Comparison of ENCODE assay signal across 22 cellular contexts in the genomic region with DNA sequence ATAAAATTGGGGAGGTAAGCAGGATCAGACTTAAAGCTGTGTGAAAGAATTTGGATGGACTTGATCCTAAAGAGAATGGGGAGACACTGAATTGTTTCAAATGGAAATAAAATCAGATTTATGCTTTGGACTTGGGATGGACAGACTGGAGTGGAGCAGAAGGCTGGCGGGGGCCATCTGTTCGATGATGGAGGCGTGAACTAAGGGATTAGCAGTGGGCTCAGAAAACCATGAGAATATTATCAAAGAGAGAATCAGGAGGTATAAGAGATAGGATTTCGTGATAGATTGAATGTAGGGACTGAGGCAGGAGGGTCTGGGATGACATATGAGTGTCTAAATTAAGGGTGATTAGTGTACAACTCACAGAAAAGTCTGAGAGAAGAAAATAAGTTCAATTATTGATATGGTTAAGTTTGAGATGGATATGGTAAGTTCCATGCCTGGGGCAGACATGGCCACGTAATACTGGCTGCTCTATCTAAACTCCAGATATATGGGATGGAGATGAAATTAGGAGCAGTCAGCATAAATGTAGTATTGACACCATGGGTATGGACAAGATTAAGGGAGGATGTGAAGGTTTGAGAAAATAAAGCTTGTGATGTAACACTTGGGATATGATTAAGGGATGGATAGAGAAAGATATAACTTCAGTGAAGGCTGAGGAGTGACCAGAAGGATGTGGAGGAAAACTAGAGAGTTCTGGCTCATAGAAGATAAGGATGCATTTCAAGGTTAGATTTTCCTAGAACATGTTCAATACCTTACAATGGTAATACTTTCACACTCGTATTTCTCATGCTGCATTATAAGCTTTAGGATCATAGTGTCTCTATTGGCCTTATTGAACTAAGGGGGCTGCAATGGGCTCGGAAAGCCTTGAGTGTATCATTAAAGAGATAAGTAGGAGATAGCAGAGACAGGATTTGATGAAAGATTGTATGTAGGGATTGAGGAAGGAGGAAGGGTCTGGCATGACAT. TPM values are rescaled to one million over a fixed set of nuclear protein-coding genes. Genes with fewer than 3 reads are reported as not detected.
A peak's percentile ranks its signal among the peaks of the same experiment; 100 is the strongest.
DNase-seq lines count a peak whose midpoint lies in the region; ATAC-seq, FAIRE-seq and TF ChIP-seq lines count a peak whose summit lies in the region.
"Had no signal": no experiment of that assay in that cellular context is flagged by ENCODE, and none has a peak within 500 bp of the region (broad histone marks: within the 10 kb centered on the region; RNA-seq: fewer than 3 reads in every experiment).

No MANE protein-coding gene starts in this region.

- no peaks in the 10 kb centered on the region for H3K4me1 ChIP-seq in HepG2 (ENCODE audit: insufficient read depth, low read length)
- H3K4me1 ChIP-seq in right lobe of liver: no peaks in the 10 kb centered on the region

- no peak for TF ChIP-seq POLR2A in HepG2 (IDR thresholded peaks at IDR 0.05; ENCODE audit: insufficient read depth in 1 of 2, low read depth in 2 of 2, low read length in 2 of 2)
- TF ChIP-seq POLR2A in right lobe of liver (IDR thresholded peaks at IDR 0.05): no peak

- BruUV-seq in HepG2 (replicated peaks; lab: Mats Ljungman, UMichigan): no TSS peak

- H2AFZ ChIP-seq in HepG2 (ENCODE audit: low read length): no peak overlapping the region

- no peak overlapping the region for H3K27ac ChIP-seq in HepG2 (ENCODE audit: extremely low read length, insufficient read depth, low read length)
- H3K27ac ChIP-seq in right lobe of liver: no peak overlapping the region
- H3K27ac ChIP-seq in WERI-Rb-1: peak overlapping the region; percentile 40
- H3K27ac ChIP-seq: BLaER1 treated with 17β-estradiol and CSF1 and Interleukin-3, amounts not matched to agents 10 nM and 100 nM; heart left ventricle; HL-60; thoracic aorta had no signal

- intact Hi-C loops in HepG2 (cut with micrococcal nuclease; ENCODE audit: unreplicated experiment): no loop called here
- intact Hi-C loops in right lobe of liver (cut with DNase I): no loop called here

- no peaks in the 10 kb centered on the region for H4K20me1 ChIP-seq in HepG2 (ENCODE audit: insufficient read depth, low read length)

- H3K36me3 Mint-ChIP-seq in stimulated activated effector memory CD8-positive, alpha-beta T cell treated with anti-CD3 and anti-CD28 coated beads, Interleukin-12 subunit alpha, Interleukin-12 subunit beta, amount 100 ng/mL, for 72 hours: peaks cover 100% of the 10 kb centered on the region

- in situ Hi-C loops in HepG2 (cut with HindIII; ENCODE audit: extremely low pct_ligation_motif_present, low pct_unique_long_range_greater_than_20kb): no loop called here

- no peak overlapping the region for H3K4me3 Mint-ChIP-seq in stimulated activated effector memory CD8-positive, alpha-beta T cell treated with anti-CD3 and anti-CD28 coated beads, Interleukin-12 subunit alpha, Interleukin-12 subunit beta, amount 100 ng/mL, for 72 hours
- H3K4me3 Mint-ChIP-seq: activated CD4-positive, alpha-beta T cell treated with anti-CD3 and anti-CD28 coated beads, Interleukin-2, amount 10 ng/mL, durations not matched to agents 7 days and 5 days; dendritic cell treated with granulocyte-macrophage colony-stimulating factor and Interleukin-4, amounts not matched to agents 40 ng/mL and 50 ng/mL, for 4 days; nephron; T-cell had no signal

- 95% methylated on average over 7 of the region's 7 CpGs for WGBS in HepG2 (ENCODE audit: low lambda C conversion rate)
- WGBS in right lobe of liver (ENCODE audit: insufficient coverage, low coverage, low lambda C conversion rate, missing lambda C conversion rate): 91% methylated on average over 5 of the region's 7 CpGs

- ATAC-seq in HepG2 (no peak), right lobe of liver (no peak)
- ATAC-seq in stimulated activated effector memory CD8-positive, alpha-beta T cell treated with anti-CD3 and anti-CD28 coated beads, Interleukin-12 subunit alpha, Interleukin-12 subunit beta, amount 100 ng/mL, for 72 hours: no peak
- ATAC-seq: heart left ventricle, left lobe of liver, sciatic nerve, T-cell had no signal

- H3K36me3 ChIP-seq in HepG2 (replicated peaks in 1 of 2; ENCODE audit: control insufficient read depth in 1 of 2, insufficient read depth in 2 of 2, low read length in 2 of 2) (peaks cover 32 to 41% of the 10 kb centered on the region in 2 experiments; a peak in 4 of 5 replicates), right lobe of liver (peaks cover 0 to 37% (median 0%) of the 10 kb centered on the region in 4 donors), WERI-Rb-1 (peaks cover 52% of the 10 kb centered on the region)

- peak overlapping the region; percentile 5 for H3K27ac Mint-ChIP-seq in stimulated activated effector memory CD8-positive, alpha-beta T cell treated with anti-CD3 and anti-CD28 coated beads, Interleukin-12 subunit alpha, Interleukin-12 subunit beta, amount 100 ng/mL, for 72 hours
- H3K27ac Mint-ChIP-seq: activated CD4-positive, alpha-beta T cell treated with anti-CD3 and anti-CD28 coated beads, Interleukin-2, amount 10 ng/mL, durations not matched to agents 7 days and 5 days; dendritic cell treated with granulocyte-macrophage colony-stimulating factor and Interleukin-4, amounts not matched to agents 40 ng/mL and 50 ng/mL, for 4 days; nephron had no signal

- POLR2A ChIA-PET in HepG2 (lab: Yijun Ruan, JAX): interaction anchor here (0.8 to 2.9 kb wide), 6 partner anchors 8 to 63 kb away, joined by 3 to 23 read pairs (median 6); partner anchors contain the start of genes CHMP4A, EMC9, PSME2 and RNF31

- H3K4me3 ChIP-seq in HepG2 (replicated peaks in 1 of 3; ENCODE audit: insufficient read depth in 1 of 3, low read depth in 2 of 3, low read length in 3 of 3): no peak overlapping the region
- no peak overlapping the region for H3K4me3 ChIP-seq in right lobe of liver
- H3K4me3 ChIP-seq in WERI-Rb-1 (ENCODE audit: low read depth, low read length): no peak overlapping the region
- H3K4me3 ChIP-seq: BLaER1 treated with 17β-estradiol and CSF1 and Interleukin-3, amounts not matched to agents 10 nM and 100 nM; heart left ventricle; thoracic aorta had no signal

- H3K79me2 ChIP-seq in HepG2 (ENCODE audit: insufficient read depth, low read length): no peaks in the 10 kb centered on the region

- H3K9me3 Mint-ChIP-seq in stimulated activated effector memory CD8-positive, alpha-beta T cell treated with anti-CD3 and anti-CD28 coated beads, Interleukin-12 subunit alpha, Interleukin-12 subunit beta, amount 100 ng/mL, for 72 hours: peaks cover 5% of the 10 kb centered on the region

- no peak for TF ChIP-seq RAD21 in HepG2 (CRISPR knock-in tag; IDR thresholded peaks at IDR 0.05)

- H3K9me3 ChIP-seq in HepG2 (ENCODE audit: low read length): no peaks in the 10 kb centered on the region
- no peaks in the 10 kb centered on the region for H3K9me3 ChIP-seq in right lobe of liver
- H3K9me3 ChIP-seq in WERI-Rb-1 (ENCODE audit: severe bottlenecking): peaks cover 12% of the 10 kb centered on the region
- H3K9me3 ChIP-seq: thoracic aorta had no signal

- H3K9ac ChIP-seq in HepG2 (ENCODE audit: insufficient read depth, low read depth, low read length): no peak overlapping the region
- H3K9ac ChIP-seq: BLaER1 treated with 17β-estradiol and CSF1 and Interleukin-3, amounts not matched to agents 10 nM and 100 nM had no signal

- H3K27me3 ChIP-seq in HepG2 (ENCODE audit: control insufficient read depth in 1 of 2, insufficient read depth in 2 of 2, low read length in 2 of 2) (no peaks in the 10 kb centered on the region), right lobe of liver (no peaks in the 10 kb centered on the region), WERI-Rb-1 (ENCODE audit: insufficient read depth, low read depth, severe bottlenecking) (no peaks in the 10 kb centered on the region)
- H3K27me3 ChIP-seq: BLaER1 treated with 17β-estradiol and CSF1 and Interleukin-3, amounts not matched to agents 10 nM and 100 nM; heart left ventricle had no signal

- DNase-seq in HepG2 (ENCODE audit: low spot score) (no peak), right lobe of liver (no peak), WERI-Rb-1 (no peak), NCI-H345 treated with DMSO at 0.1 percent for 48 hours (lab: John Stamatoyannopoulos, UW; ENCODE audit: unreplicated experiment) (no peak), GM10266 (ENCODE audit: extremely low spot score) (no peak)
- DNase-seq in stimulated activated effector memory CD8-positive, alpha-beta T cell treated with anti-CD3 and anti-CD28 coated beads, Interleukin-12 subunit alpha, Interleukin-12 subunit beta, amount 100 ng/mL, for 72 hours (ENCODE audit: low spot score in 2 of 2): no peak
- DNase-seq: ACHN; activated CD4-positive, alpha-beta T cell treated with anti-CD3 and anti-CD28 coated beads, Interleukin-2, amount 10 ng/mL, durations not matched to agents 7 days and 5 days; activated effector memory CD4-positive, alpha-beta T cell treated with Interleukin-2 at 50 U/mL for 16 hours; heart left ventricle; NCI-H146; NCI-H774; OCI-M1; SIG-M5; T-cell had no signal

- TF ChIP-seq CTCF in HepG2 (CRISPR knock-in tag; IDR thresholded peaks at IDR 0.05) (no peak), right lobe of liver (IDR thresholded peaks at IDR 0.05) (no peak), WERI-Rb-1 (IDR thresholded peaks at IDR 0.05; ENCODE audit: low read depth, low read length) (no peak), GM10266 (IDR thresholded peaks at IDR 0.05; ENCODE audit: control insufficient read depth, insufficient read depth, low read depth, missing control alignments) (no peak)

- FAIRE-seq in HepG2 (lab: Jason Lieb, UNC): no peak

- TF ChIP-seq EP300 in HepG2 (IDR thresholded peaks at IDR 0.05; ENCODE audit: low read depth in 2 of 2, low read length in 2 of 2) (no peak), HepG2 (CRISPR knock-in tag; IDR thresholded peaks at IDR 0.05; ENCODE audit: borderline replicate concordance) (no peak)

- no peak overlapping the region for H3K4me2 ChIP-seq in HepG2 (ENCODE audit: low read depth, low read length)
- H3K4me2 ChIP-seq: BLaER1 treated with 17β-estradiol and CSF1 and Interleukin-3, amounts not matched to agents 10 nM and 100 nM had no signal

- H3K4me1 Mint-ChIP-seq in stimulated activated effector memory CD8-positive, alpha-beta T cell treated with anti-CD3 and anti-CD28 coated beads, Interleukin-12 subunit alpha, Interleukin-12 subunit beta, amount 100 ng/mL, for 72 hours: peaks cover 43% of the 10 kb centered on the region
- H3K4me1 Mint-ChIP-seq: nephron had no signal

- CTCF ChIA-PET in HepG2 (lab: Yijun Ruan, JAX; ENCODE audit: low intra/inter-chr PET ratio, low total read pairs): no interaction called here

RNA-seq across cellular contexts. Expression of gene TSSK4, which starts 1.0 kb away (rescaled TPM):
- total RNA-seq in HepG2 (2016; rRNA removed; fragmentation: Illumina TruSeq; extraction: Trizol) (0.44 TPM in 1 of 2 replicates, not detected in the other), right lobe of liver (under 1 TPM in 2 of 6 experiments, not detected in 4; 0.29 TPM)
- not detected in 2 replicates for total RNA-seq in HepG2 (2016; cell fraction: cytosol; rRNA removed; fragmentation: Illumina TruSeq; extraction: Trizol; ENCODE audit: low read depth)
- 0.19 TPM in 1 of 2 replicates, not detected in the other for total RNA-seq in HepG2 (2016; cell fraction: insoluble cytoplasmic fraction; rRNA removed; fragmentation: Illumina TruSeq; extraction: Trizol)
- not detected in 2 replicates for total RNA-seq in HepG2 (2016; cell fraction: membrane; rRNA removed; fragmentation: Illumina TruSeq; extraction: Trizol)
- total RNA-seq in HepG2 (2016; cell fraction: nucleus; rRNA removed; fragmentation: Illumina TruSeq; extraction: Trizol): 0.78 TPM in 1 of 2 replicates, not detected in the other
- polyA plus RNA-seq in HepG2 (2011; rRNA removed): 0.08 and 0.14 TPM in 2 replicates
- 0.04 and 0.10 TPM in 2 replicates for polyA plus RNA-seq in HepG2 (2011; cell fraction: cytosol; rRNA removed)
- polyA plus RNA-seq in HepG2 (2011; cell fraction: nucleus; rRNA removed): 1.0 and 1.1 TPM in 2 replicates
- 3.3 and 4.1 TPM in 2 replicates for polyA plus RNA-seq in HepG2 (2012)
- polyA plus RNA-seq in HepG2 (2016; cell fraction: cytosol; fragmentation: Illumina TruSeq; extraction: Trizol; ENCODE audit: low read depth): 0.21 TPM in 1 of 2 replicates, not detected in the other
- polyA plus RNA-seq in HepG2 (2016; cell fraction: insoluble cytoplasmic fraction; fragmentation: Illumina TruSeq; extraction: Trizol; ENCODE audit: low read depth): not detected in 2 replicates
- 0.26 TPM in 1 of 2 replicates, not detected in the other for polyA plus RNA-seq in HepG2 (2016; cell fraction: membrane; fragmentation: Illumina TruSeq; extraction: Trizol; ENCODE audit: low read depth)
- not detected in 2 replicates for polyA plus RNA-seq in HepG2 (2016; cell fraction: nucleus; fragmentation: Illumina TruSeq; extraction: Trizol; ENCODE audit: insufficient read depth, low read depth)
- polyA minus RNA-seq in HepG2 (2011; rRNA and poly(A)+ RNA removed; ENCODE audit: low replicate concordance): 1.7 and 2.4 TPM in 2 replicates
- not detected in 2 replicates for polyA minus RNA-seq in HepG2 (2011; cell fraction: cytosol; rRNA and poly(A)+ RNA removed)
- 3.2 and 5.0 TPM in 2 replicates for polyA minus RNA-seq in HepG2 (2011; cell fraction: nucleus; rRNA and poly(A)+ RNA removed)
- total RNA-seq: sciatic nerve, thoracic aorta had no signal

RNA-seq across cellular contexts. Expression of gene CHMP4A, which starts 8.8 kb away (rescaled TPM):
- total RNA-seq in HepG2 (2016; rRNA removed; fragmentation: Illumina TruSeq; extraction: Trizol) (113 and 140 TPM in 2 replicates), right lobe of liver (10 to 100 TPM; 11.9 to 28.9 (median 17.1) TPM)
- total RNA-seq in HepG2 (2016; cell fraction: cytosol; rRNA removed; fragmentation: Illumina TruSeq; extraction: Trizol; ENCODE audit: low read depth): 66.3 and 72.6 TPM in 2 replicates
- total RNA-seq in HepG2 (2016; cell fraction: insoluble cytoplasmic fraction; rRNA removed; fragmentation: Illumina TruSeq; extraction: Trizol): 120 and 148 TPM in 2 replicates
- total RNA-seq in HepG2 (2016; cell fraction: membrane; rRNA removed; fragmentation: Illumina TruSeq; extraction: Trizol): 67.1 and 67.8 TPM in 2 replicates
- 52.6 and 66.0 TPM in 2 replicates for total RNA-seq in HepG2 (2016; cell fraction: nucleus; rRNA removed; fragmentation: Illumina TruSeq; extraction: Trizol)
- polyA plus RNA-seq in HepG2 (2011; rRNA removed): 80.8 and 83.6 TPM in 2 replicates
- polyA plus RNA-seq in HepG2 (2011; cell fraction: cytosol; rRNA removed): 85.1 and 105 TPM in 2 replicates
- 42.1 and 63.9 TPM in 2 replicates for polyA plus RNA-seq in HepG2 (2011; cell fraction: nucleus; rRNA removed)
- 78.9 and 98.0 TPM in 2 replicates for polyA plus RNA-seq in HepG2 (2012)
- polyA plus RNA-seq in HepG2 (2016; cell fraction: cytosol; fragmentation: Illumina TruSeq; extraction: Trizol; ENCODE audit: low read depth): 64.7 and 70.4 TPM in 2 replicates
- 255 and 256 TPM in 2 replicates for polyA plus RNA-seq in HepG2 (2016; cell fraction: insoluble cytoplasmic fraction; fragmentation: Illumina TruSeq; extraction: Trizol; ENCODE audit: low read depth)
- 60.9 and 64.0 TPM in 2 replicates for polyA plus RNA-seq in HepG2 (2016; cell fraction: membrane; fragmentation: Illumina TruSeq; extraction: Trizol; ENCODE audit: low read depth)
- 140 and 161 TPM in 2 replicates for polyA plus RNA-seq in HepG2 (2016; cell fraction: nucleus; fragmentation: Illumina TruSeq; extraction: Trizol; ENCODE audit: insufficient read depth, low read depth)
- polyA minus RNA-seq in HepG2 (2011; rRNA and poly(A)+ RNA removed; ENCODE audit: low replicate concordance): 9.7 and 17.0 TPM in 2 replicates
- 7.5 and 11.3 TPM in 2 replicates for polyA minus RNA-seq in HepG2 (2011; cell fraction: cytosol; rRNA and poly(A)+ RNA removed)
- 30.8 and 42.8 TPM in 2 replicates for polyA minus RNA-seq in HepG2 (2011; cell fraction: nucleus; rRNA and poly(A)+ RNA removed)

RNA-seq across cellular contexts. Expression of gene TM9SF1, which starts 9.2 kb away (rescaled TPM):
- total RNA-seq in HepG2 (2016; rRNA removed; fragmentation: Illumina TruSeq; extraction: Trizol): 56.4 and 110 TPM in 2 replicates
- 19.9 and 23.1 TPM in 2 replicates for total RNA-seq in HepG2 (2016; cell fraction: cytosol; rRNA removed; fragmentation: Illumina TruSeq; extraction: Trizol; ENCODE audit: low read depth)
- total RNA-seq in HepG2 (2016; cell fraction: insoluble cytoplasmic fraction; rRNA removed; fragmentation: Illumina TruSeq; extraction: Trizol): 52.8 and 116 TPM in 2 replicates
- total RNA-seq in HepG2 (2016; cell fraction: membrane; rRNA removed; fragmentation: Illumina TruSeq; extraction: Trizol): 50.6 and 55.0 TPM in 2 replicates
- 105 and 124 TPM in 2 replicates for total RNA-seq in HepG2 (2016; cell fraction: nucleus; rRNA removed; fragmentation: Illumina TruSeq; extraction: Trizol)
- polyA plus RNA-seq in HepG2 (2011; rRNA removed): 83.2 and 85.1 TPM in 2 replicates
- polyA plus RNA-seq in HepG2 (2011; cell fraction: cytosol; rRNA removed): 99.8 and 110 TPM in 2 replicates
- polyA plus RNA-seq in HepG2 (2011; cell fraction: nucleus; rRNA removed): 60.5 and 61.2 TPM in 2 replicates
- 37.9 and 82.6 TPM in 2 replicates for polyA plus RNA-seq in HepG2 (2012)
- polyA plus RNA-seq in HepG2 (2016; cell fraction: cytosol; fragmentation: Illumina TruSeq; extraction: Trizol; ENCODE audit: low read depth): 25.1 and 31.5 TPM in 2 replicates
- 44.2 and 50.2 TPM in 2 replicates for polyA plus RNA-seq in HepG2 (2016; cell fraction: insoluble cytoplasmic fraction; fragmentation: Illumina TruSeq; extraction: Trizol; ENCODE audit: low read depth)
- 32.9 and 38.1 TPM in 2 replicates for polyA plus RNA-seq in HepG2 (2016; cell fraction: membrane; fragmentation: Illumina TruSeq; extraction: Trizol; ENCODE audit: low read depth)
- 112 and 131 TPM in 2 replicates for polyA plus RNA-seq in HepG2 (2016; cell fraction: nucleus; fragmentation: Illumina TruSeq; extraction: Trizol; ENCODE audit: insufficient read depth, low read depth)
- 117 and 251 TPM in 2 replicates for polyA minus RNA-seq in HepG2 (2011; rRNA and poly(A)+ RNA removed; ENCODE audit: low replicate concordance)
- polyA minus RNA-seq in HepG2 (2011; cell fraction: cytosol; rRNA and poly(A)+ RNA removed): 36.8 and 39.3 TPM in 2 replicates
- polyA minus RNA-seq in HepG2 (2011; cell fraction: nucleus; rRNA and poly(A)+ RNA removed): 51.2 and 53.7 TPM in 2 replicates
- total RNA-seq in right lobe of liver: 10 to 100 TPM; 32.1 to 49.8 (median 41.2) TPM

RNA-seq across cellular contexts. Expression of gene MDP1, which starts 11.4 kb away (rescaled TPM):
- total RNA-seq in HepG2 (2016; rRNA removed; fragmentation: Illumina TruSeq; extraction: Trizol) (48.7 and 66.0 TPM in 2 replicates), right lobe of liver (1 to 10 TPM; 3.7 to 6.3 (median 4.9) TPM)
- total RNA-seq in HepG2 (2016; cell fraction: cytosol; rRNA removed; fragmentation: Illumina TruSeq; extraction: Trizol; ENCODE audit: low read depth): 27.9 and 34.0 TPM in 2 replicates
- 53.9 and 66.6 TPM in 2 replicates for total RNA-seq in HepG2 (2016; cell fraction: insoluble cytoplasmic fraction; rRNA removed; fragmentation: Illumina TruSeq; extraction: Trizol)
- 41.5 and 42.5 TPM in 2 replicates for total RNA-seq in HepG2 (2016; cell fraction: membrane; rRNA removed; fragmentation: Illumina TruSeq; extraction: Trizol)
- 27.7 and 28.0 TPM in 2 replicates for total RNA-seq in HepG2 (2016; cell fraction: nucleus; rRNA removed; fragmentation: Illumina TruSeq; extraction: Trizol)
- polyA plus RNA-seq in HepG2 (2011; rRNA removed): 38.2 and 44.1 TPM in 2 replicates
- 35.9 and 43.6 TPM in 2 replicates for polyA plus RNA-seq in HepG2 (2011; cell fraction: cytosol; rRNA removed)
- 45.5 and 46.7 TPM in 2 replicates for polyA plus RNA-seq in HepG2 (2011; cell fraction: nucleus; rRNA removed)
- polyA plus RNA-seq in HepG2 (2012): 24.5 and 30.3 TPM in 2 replicates
- 24.6 and 32.2 TPM in 2 replicates for polyA plus RNA-seq in HepG2 (2016; cell fraction: cytosol; fragmentation: Illumina TruSeq; extraction: Trizol; ENCODE audit: low read depth)
- 50.1 and 54.2 TPM in 2 replicates for polyA plus RNA-seq in HepG2 (2016; cell fraction: insoluble cytoplasmic fraction; fragmentation: Illumina TruSeq; extraction: Trizol; ENCODE audit: low read depth)
- polyA plus RNA-seq in HepG2 (2016; cell fraction: membrane; fragmentation: Illumina TruSeq; extraction: Trizol; ENCODE audit: low read depth): 30.8 and 33.7 TPM in 2 replicates
- 41.8 and 50.7 TPM in 2 replicates for polyA plus RNA-seq in HepG2 (2016; cell fraction: nucleus; fragmentation: Illumina TruSeq; extraction: Trizol; ENCODE audit: insufficient read depth, low read depth)
- 10.6 and 24.5 TPM in 2 replicates for polyA minus RNA-seq in HepG2 (2011; rRNA and poly(A)+ RNA removed; ENCODE audit: low replicate concordance)
- 4.9 and 8.5 TPM in 2 replicates for polyA minus RNA-seq in HepG2 (2011; cell fraction: cytosol; rRNA and poly(A)+ RNA removed)
- polyA minus RNA-seq in HepG2 (2011; cell fraction: nucleus; rRNA and poly(A)+ RNA removed): 19.6 and 23.2 TPM in 2 replicates

RNA-seq across cellular contexts. Expression of gene IPO4, which starts 15.8 kb away (rescaled TPM):
- total RNA-seq in HepG2 (2016; rRNA removed; fragmentation: Illumina TruSeq; extraction: Trizol): 149 and 179 TPM in 2 replicates
- total RNA-seq in HepG2 (2016; cell fraction: cytosol; rRNA removed; fragmentation: Illumina TruSeq; extraction: Trizol; ENCODE audit: low read depth): 58.9 and 61.8 TPM in 2 replicates
- 119 and 190 TPM in 2 replicates for total RNA-seq in HepG2 (2016; cell fraction: insoluble cytoplasmic fraction; rRNA removed; fragmentation: Illumina TruSeq; extraction: Trizol)
- 54.8 and 63.8 TPM in 2 replicates for total RNA-seq in HepG2 (2016; cell fraction: membrane; rRNA removed; fragmentation: Illumina TruSeq; extraction: Trizol)
- 147 and 162 TPM in 2 replicates for total RNA-seq in HepG2 (2016; cell fraction: nucleus; rRNA removed; fragmentation: Illumina TruSeq; extraction: Trizol)
- polyA plus RNA-seq in HepG2 (2011; rRNA removed): 37.4 and 39.0 TPM in 2 replicates
- 22.1 and 40.0 TPM in 2 replicates for polyA plus RNA-seq in HepG2 (2011; cell fraction: cytosol; rRNA removed)
- polyA plus RNA-seq in HepG2 (2011; cell fraction: nucleus; rRNA removed): 186 and 239 TPM in 2 replicates
- 42.9 and 46.8 TPM in 2 replicates for polyA plus RNA-seq in HepG2 (2012)
- polyA plus RNA-seq in HepG2 (2016; cell fraction: cytosol; fragmentation: Illumina TruSeq; extraction: Trizol; ENCODE audit: low read depth): 17.6 and 17.8 TPM in 2 replicates
- 88.5 and 118 TPM in 2 replicates for polyA plus RNA-seq in HepG2 (2016; cell fraction: insoluble cytoplasmic fraction; fragmentation: Illumina TruSeq; extraction: Trizol; ENCODE audit: low read depth)
- 32.2 and 38.2 TPM in 2 replicates for polyA plus RNA-seq in HepG2 (2016; cell fraction: membrane; fragmentation: Illumina TruSeq; extraction: Trizol; ENCODE audit: low read depth)
- polyA plus RNA-seq in HepG2 (2016; cell fraction: nucleus; fragmentation: Illumina TruSeq; extraction: Trizol; ENCODE audit: insufficient read depth, low read depth): 185 and 227 TPM in 2 replicates
- 52.8 and 135 TPM in 2 replicates for polyA minus RNA-seq in HepG2 (2011; rRNA and poly(A)+ RNA removed; ENCODE audit: low replicate concordance)
- polyA minus RNA-seq in HepG2 (2011; cell fraction: cytosol; rRNA and poly(A)+ RNA removed): 34.0 and 43.7 TPM in 2 replicates
- 176 and 190 TPM in 2 replicates for polyA minus RNA-seq in HepG2 (2011; cell fraction: nucleus; rRNA and poly(A)+ RNA removed)
- total RNA-seq in right lobe of liver: 10 to 100 TPM; 17.9 to 44.0 (median 23.0) TPM
